1 cellular context compared by ENCODE assay signal in the genomic region with DNA sequence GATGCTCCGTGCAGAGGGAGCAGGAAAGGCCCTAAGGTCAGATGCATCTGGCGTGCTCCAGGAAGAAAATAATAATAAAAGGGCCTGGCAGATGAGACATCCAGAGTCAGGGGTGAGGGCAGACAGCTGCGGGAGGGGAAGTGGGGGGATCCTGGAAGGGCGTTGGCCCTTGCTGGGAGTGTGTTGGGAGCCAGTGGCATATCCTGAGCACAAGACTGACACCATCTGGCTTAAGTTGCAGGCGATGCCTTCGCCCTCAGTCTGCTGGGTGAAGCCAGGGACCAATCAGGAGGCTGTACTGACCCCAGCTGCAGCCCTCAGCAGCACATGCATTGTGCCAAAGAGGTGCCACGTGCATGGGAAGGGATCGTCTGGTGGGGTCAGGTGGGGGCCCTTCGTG.
TF ChIP-seq lines count a peak whose summit lies in the region.

No MANE protein-coding gene starts in this region.

TF ChIP-seq in WTC11, 78 proteins besides CTCF, POLR2A, EP300 and RAD21 (continued from another document):
- no peak for TF ChIP-seq GABPB1 (CRISPR knock-in tag; IDR thresholded peaks at IDR 0.05)
- TF ChIP-seq ZNF263 (CRISPR knock-in tag; IDR thresholded peaks at IDR 0.05; ENCODE audit: low read depth): no peak
- TF ChIP-seq, protein P1, sequence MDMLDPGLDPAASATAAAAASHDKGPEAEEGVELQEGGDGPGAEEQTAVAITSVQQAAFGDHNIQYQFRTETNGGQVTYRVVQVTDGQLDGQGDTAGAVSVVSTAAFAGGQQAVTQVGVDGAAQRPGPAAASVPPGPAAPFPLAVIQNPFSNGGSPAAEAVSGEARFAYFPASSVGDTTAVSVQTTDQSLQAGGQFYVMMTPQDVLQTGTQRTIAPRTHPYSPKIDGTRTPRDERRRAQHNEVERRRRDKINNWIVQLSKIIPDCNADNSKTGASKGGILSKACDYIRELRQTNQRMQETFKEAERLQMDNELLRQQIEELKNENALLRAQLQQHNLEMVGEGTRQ (CRISPR knock-in tag; IDR thresholded peaks at IDR 0.05): 0 out of 2 replicates have a peak, but pooled peaks have one; percentile 11
- 0 out of 2 replicates have a peak, but pooled peaks have one; percentile 10 for TF ChIP-seq TEAD1 (CRISPR knock-in tag; IDR thresholded peaks at IDR 0.05)
- 0 out of 2 replicates have a peak, but pooled peaks have one; percentile 25 for TF ChIP-seq FOXP1 (CRISPR knock-in tag; IDR thresholded peaks at IDR 0.05; ENCODE audit: borderline replicate concordance)
- TF ChIP-seq, protein P2, sequence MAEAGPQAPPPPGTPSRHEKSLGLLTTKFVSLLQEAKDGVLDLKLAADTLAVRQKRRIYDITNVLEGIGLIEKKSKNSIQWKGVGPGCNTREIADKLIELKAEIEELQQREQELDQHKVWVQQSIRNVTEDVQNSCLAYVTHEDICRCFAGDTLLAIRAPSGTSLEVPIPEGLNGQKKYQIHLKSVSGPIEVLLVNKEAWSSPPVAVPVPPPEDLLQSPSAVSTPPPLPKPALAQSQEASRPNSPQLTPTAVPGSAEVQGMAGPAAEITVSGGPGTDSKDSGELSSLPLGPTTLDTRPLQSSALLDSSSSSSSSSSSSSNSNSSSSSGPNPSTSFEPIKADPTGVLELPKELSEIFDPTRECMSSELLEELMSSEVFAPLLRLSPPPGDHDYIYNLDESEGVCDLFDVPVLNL (CRISPR knock-in tag; IDR thresholded peaks at IDR 0.05; ENCODE audit: borderline replicate concordance, low read depth): no peak
- TF ChIP-seq ZNF232 (CRISPR knock-in tag; IDR thresholded peaks at IDR 0.05): peak; percentile 42; the same call in 1 of the 2 replicates
- TF ChIP-seq, protein P3, sequence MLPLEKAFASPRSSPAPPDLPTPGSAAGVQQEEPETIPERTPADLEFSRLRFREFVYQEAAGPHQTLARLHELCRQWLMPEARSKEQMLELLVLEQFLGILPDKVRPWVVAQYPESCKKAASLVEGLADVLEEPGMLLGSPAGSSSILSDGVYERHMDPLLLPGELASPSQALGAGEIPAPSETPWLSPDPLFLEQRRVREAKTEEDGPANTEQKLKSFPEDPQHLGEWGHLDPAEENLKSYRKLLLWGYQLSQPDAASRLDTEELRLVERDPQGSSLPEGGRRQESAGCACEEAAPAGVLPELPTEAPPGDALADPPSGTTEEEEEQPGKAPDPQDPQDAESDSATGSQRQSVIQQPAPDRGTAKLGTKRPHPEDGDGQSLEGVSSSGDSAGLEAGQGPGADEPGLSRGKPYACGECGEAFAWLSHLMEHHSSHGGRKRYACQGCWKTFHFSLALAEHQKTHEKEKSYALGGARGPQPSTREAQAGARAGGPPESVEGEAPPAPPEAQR (CRISPR knock-in tag; IDR thresholded peaks at IDR 0.05): no peak
- no peak for TF ChIP-seq KAT7 (CRISPR knock-in tag; IDR thresholded peaks at IDR 0.05; ENCODE audit: borderline replicate concordance)
